28 cellular contexts compared by ENCODE assay signal in the genomic region with DNA sequence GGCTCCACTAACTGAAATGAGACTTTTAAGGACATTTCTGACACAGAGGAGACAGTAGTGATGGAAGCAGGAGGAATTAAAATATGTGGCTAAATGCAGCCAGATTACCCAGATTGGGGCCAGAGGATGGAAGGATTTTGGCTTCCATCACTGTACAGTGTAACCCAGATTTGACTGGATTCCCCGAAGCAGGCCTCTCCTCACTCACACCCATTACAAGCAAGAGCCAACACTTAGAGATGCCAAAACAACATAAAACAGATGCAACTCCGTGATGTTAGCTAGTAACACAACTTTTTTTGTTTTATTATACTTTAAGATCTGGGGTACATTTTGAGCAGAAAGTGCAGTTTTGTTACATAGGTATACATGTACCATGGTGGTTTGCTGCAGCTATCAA. TPM values are rescaled to one million over a fixed set of nuclear protein-coding genes. Genes with fewer than 3 reads are reported as not detected.
"Had no signal": no experiment of that assay in that cellular context is flagged by ENCODE, and none has a peak within 500 bp of the region (broad histone marks: within the 10 kb centered on the region; RNA-seq: fewer than 3 reads in every experiment).

No MANE protein-coding gene starts in this region.

- H3K27me3 ChIP-seq: colonic mucosa, dorsolateral prefrontal cortex, sigmoid colon, suprapubic skin, tibial artery had no signal

- H3K9me3 Mint-ChIP-seq: T-helper 2 cell treated with Interferon-gamma antibody and Interleukin-4, amounts not matched to agents 5 μg/mL and 100 μg/mL, for 36 hours had no signal

- H3K9me3 ChIP-seq: colonic mucosa, lower lobe of right lung, sigmoid colon, suprapubic skin, tibial artery had no signal

- H3K4me3 ChIP-seq: colonic mucosa, dorsolateral prefrontal cortex, lower lobe of right lung, sigmoid colon, suprapubic skin, tibial artery had no signal

- H3K36me3 Mint-ChIP-seq: activated naive CD8-positive, alpha-beta T cell; natural killer cell treated with Interleukin-12 subunit alpha and Interleukin-12 subunit beta and Interleukin-15 and Interleukin-18, amount 100 ng/mL, for 72 hours had no signal

- DNase-seq: activated CD4-positive, alpha-beta T cell treated with anti-CD3 and anti-CD28 coated beads for 4 hours; activated CD4-positive, alpha-beta T cell treated with anti-CD3 and anti-CD28 coated beads, Interleukin-2, amount 50 U/mL, for 4 hours; activated CD4-positive, CD25-positive, alpha-beta regulatory T cell; activated CD8-positive, alpha-beta memory T cell treated with anti-CD3 and anti-CD28 coated beads for 24 hours; activated effector memory CD4-positive, alpha-beta T cell treated with Interleukin-2 at 50 U/mL for 16 hours; activated naive CD4-positive, alpha-beta T cell treated with Interleukin-2 at 50 U/mL for 16 hours; anterior cingulate cortex; cerebellar nuclear complex; colonic mucosa; dorsolateral prefrontal cortex; effector memory CD4-positive, alpha-beta T cell; erythroblast; foreskin melanocyte; islet precursor cell; left colon; lower lobe of right lung; mesendoderm; posterior cingulate gyrus; sigmoid colon; small intestine; stimulated activated CD4-positive, alpha-beta T cell treated with anti-CD3 and anti-CD28 coated beads, Interleukin-15, amount 100 ng/mL, for 24 hours; stimulated activated naive CD4-positive, alpha-beta T cell; T-helper 1 cell; tibial artery had no signal

- H3K27ac Mint-ChIP-seq: activated naive CD8-positive, alpha-beta T cell; natural killer cell treated with Interleukin-12 subunit alpha and Interleukin-12 subunit beta and Interleukin-15 and Interleukin-18, amount 100 ng/mL, for 72 hours; T-helper 2 cell treated with Interferon-gamma antibody and Interleukin-4, amounts not matched to agents 5 μg/mL and 100 μg/mL, for 36 hours had no signal

- H3K4me3 Mint-ChIP-seq: activated naive CD8-positive, alpha-beta T cell; natural killer cell treated with Interleukin-12 subunit alpha and Interleukin-12 subunit beta and Interleukin-15 and Interleukin-18, amount 100 ng/mL, for 72 hours; T-helper 2 cell treated with Interferon-gamma antibody and Interleukin-4, amounts not matched to agents 5 μg/mL and 100 μg/mL, for 36 hours had no signal

- H3K27ac ChIP-seq: colonic mucosa, dorsolateral prefrontal cortex, lower lobe of right lung, suprapubic skin, tibial artery had no signal

- ATAC-seq: left colon; natural killer cell treated with Interleukin-12 subunit alpha and Interleukin-12 subunit beta and Interleukin-15 and Interleukin-18, amount 100 ng/mL, for 72 hours had no signal

RNA-seq across cellular contexts. Expression of gene TEK, which starts 17.7 kb away (rescaled TPM):
- total RNA-seq: natural killer cell treated with Interleukin-12 subunit alpha and Interleukin-12 subunit beta and Interleukin-15 and Interleukin-18, amount 100 ng/mL, for 72 hours had no signal
